8 cellular contexts compared by ENCODE assay signal in the genomic region with DNA sequence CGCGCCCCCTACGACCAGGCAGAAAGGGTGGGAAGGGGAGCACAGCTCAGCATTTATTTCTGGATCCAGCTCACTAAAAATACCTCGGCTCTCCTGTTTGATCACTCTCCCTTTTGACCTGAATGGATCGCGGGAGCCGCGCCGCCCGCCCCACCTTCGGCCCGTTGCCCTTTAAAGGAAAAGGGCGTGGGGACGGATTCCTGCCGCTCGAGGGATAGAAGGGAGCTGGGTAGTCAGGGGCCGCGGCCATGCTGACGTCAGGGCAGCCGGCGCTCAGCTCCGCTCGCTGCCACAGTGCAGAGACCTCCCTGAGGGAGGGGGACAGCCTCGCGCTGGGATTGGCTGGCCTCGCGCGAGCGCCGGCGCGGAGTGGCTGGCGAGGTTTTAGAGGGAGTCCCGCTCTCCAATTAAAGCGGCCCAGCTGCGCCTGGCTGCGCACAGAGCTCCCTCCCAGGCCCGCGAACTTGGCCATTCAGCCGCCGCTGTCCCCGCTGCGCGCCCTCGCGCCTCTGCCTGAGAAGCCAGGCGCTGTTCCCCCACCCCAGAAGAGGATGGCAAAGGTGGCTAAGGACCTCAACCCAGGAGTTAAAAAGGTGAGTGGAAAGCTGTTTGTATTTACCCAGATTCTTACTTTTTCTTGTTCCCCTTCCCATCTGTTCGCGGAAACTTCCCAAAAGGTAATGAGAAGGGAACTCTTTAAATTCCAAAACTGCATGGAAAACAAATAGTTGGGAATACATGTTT. TPM values are rescaled to one million over a fixed set of nuclear protein-coding genes. Genes with fewer than 3 reads are reported as not detected.
DNase-seq lines count a peak whose midpoint lies in the region; TF ChIP-seq lines count a peak whose summit lies in the region.

A gene with protein sequence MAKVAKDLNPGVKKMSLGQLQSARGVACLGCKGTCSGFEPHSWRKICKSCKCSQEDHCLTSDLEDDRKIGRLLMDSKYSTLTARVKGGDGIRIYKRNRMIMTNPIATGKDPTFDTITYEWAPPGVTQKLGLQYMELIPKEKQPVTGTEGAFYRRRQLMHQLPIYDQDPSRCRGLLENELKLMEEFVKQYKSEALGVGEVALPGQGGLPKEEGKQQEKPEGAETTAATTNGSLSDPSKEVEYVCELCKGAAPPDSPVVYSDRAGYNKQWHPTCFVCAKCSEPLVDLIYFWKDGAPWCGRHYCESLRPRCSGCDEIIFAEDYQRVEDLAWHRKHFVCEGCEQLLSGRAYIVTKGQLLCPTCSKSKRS (plus strand): TSS at position 436 of the 744 bp plus-strand sequence. CDS start 116 bp downstream, at position 552.

- peak within 1 kb of the TSS; percentile 25; the same call in 1 of the 2 replicates for H3K9ac ChIP-seq in SU-DHL-6 (ENCODE audit: low read length)

- peaks cover 56% of the 10 kb centered on the region for H3K4me1 ChIP-seq in osteoblast (ENCODE audit: insufficient read depth, low read length)

- H3K27ac Mint-ChIP-seq in glutamatergic neuron (ENCODE audit: unreplicated experiment): no peak within 1 kb of the TSS

- H3K4me3 ChIP-seq in SU-DHL-6 (ENCODE audit: insufficient read depth, low read length, poor library complexity, severe bottlenecking) (peak within 1 kb of the TSS; percentile 36), osteoblast (ENCODE audit: insufficient read depth, low read length) (peak within 1 kb of the TSS; percentile 75)

- no peaks in the 10 kb centered on the region for H3K9me3 Mint-ChIP-seq in glutamatergic neuron (ENCODE audit: unreplicated experiment)

- no peaks in the 10 kb centered on the region for H3K9me2 ChIP-seq in SU-DHL-6 (replicated peaks; ENCODE audit: insufficient read depth, low read length)

- H3K36me3 ChIP-seq in SU-DHL-6 (ENCODE audit: low read length) (no peaks in the 10 kb centered on the region), osteoblast (ENCODE audit: insufficient read depth, low read length) (peaks cover 28% of the 10 kb centered on the region)

- H3K4me3 Mint-ChIP-seq in glutamatergic neuron (ENCODE audit: unreplicated experiment): peak within 1 kb of the TSS; percentile 89

- H3K27ac ChIP-seq in SU-DHL-6 (ENCODE audit: low read depth, low read length): no peak within 1 kb of the TSS
- peak within 1 kb of the TSS; percentile 95 for H3K27ac ChIP-seq in osteoblast (ENCODE audit: low read depth, low read length)
- H3K27ac ChIP-seq in temporal lobe (ENCODE audit: low read depth, low read length): peak within 1 kb of the TSS; percentile 87

- H3K27me3 ChIP-seq in SU-DHL-6 (ENCODE audit: low read length) (no peaks in the 10 kb centered on the region), osteoblast (ENCODE audit: insufficient read depth, low read length) (no peaks in the 10 kb centered on the region)

- H4K20me1 ChIP-seq in SU-DHL-6 (ENCODE audit: low read depth, low read length) (no peaks in the 10 kb centered on the region), osteoblast (ENCODE audit: insufficient read depth, low read length) (peaks cover 4% of the 10 kb centered on the region)

- peaks cover 7% of the 10 kb centered on the region for H3K4me1 Mint-ChIP-seq in glutamatergic neuron (ENCODE audit: low read depth, unreplicated experiment)

- TF ChIP-seq CTCF in SU-DHL-6 (IDR thresholded peaks at IDR 0.05; ENCODE audit: insufficient read depth, low read length, poor library complexity, severe bottlenecking) (no peak), glutamatergic neuron (IDR thresholded peaks at IDR 0.05; ENCODE audit: partially characterized antibody, unreplicated experiment) (no peak), osteoblast (IDR thresholded peaks at IDR 0.05; ENCODE audit: extremely low read depth, low read depth, low read length) (no peak)

- DNase-seq in ELF-1 (ENCODE audit: low read depth, low spot score) (peak; percentile 99), H4 (ENCODE audit: low spot score) (peak; percentile 94), M059J (ENCODE audit: low read depth) (peak; percentile 94), glutamatergic neuron (peak; percentile 95), osteoblast (ENCODE audit: insufficient read length, low spot score, missing footprints) (peak; percentile 96)
- peak; percentile 44 for DNase-seq in activated naive CD8-positive, alpha-beta T cell treated with anti-CD3 and anti-CD28 coated beads, Interleukin-2, amount 50 U/mL, for 16 hours (ENCODE audit: low read depth, low spot score)

- H3K36me3 Mint-ChIP-seq in glutamatergic neuron (ENCODE audit: unreplicated experiment): no peaks in the 10 kb centered on the region

- no peaks in the 10 kb centered on the region for H3K79me2 ChIP-seq in SU-DHL-6 (ENCODE audit: insufficient read depth, low read length)
- peaks cover 22% of the 10 kb centered on the region for H3K79me2 ChIP-seq in osteoblast (ENCODE audit: insufficient read depth, low read length)

- H3K9me3 ChIP-seq in SU-DHL-6 (ENCODE audit: insufficient read depth, low read length) (no peaks in the 10 kb centered on the region), osteoblast (ENCODE audit: low read depth, low read length) (no peaks in the 10 kb centered on the region)

- H2AFZ ChIP-seq in SU-DHL-6 (ENCODE audit: low read depth, low read length, severe bottlenecking) (peak within 1 kb of the TSS; percentile 78), osteoblast (ENCODE audit: low read length) (peak within 1 kb of the TSS; percentile 57)

- no peaks in the 10 kb centered on the region for H3F3A ChIP-seq in SU-DHL-6 (ENCODE audit: insufficient read depth)

- peak within 1 kb of the TSS; percentile 49 for H3K4me2 ChIP-seq in SU-DHL-6 (ENCODE audit: low read depth, low read length, poor library complexity, severe bottlenecking)
- peak within 1 kb of the TSS; percentile 91 for H3K4me2 ChIP-seq in osteoblast (ENCODE audit: insufficient read depth, low read length)

- peaks cover 5% of the 10 kb centered on the region for H3K27me3 Mint-ChIP-seq in glutamatergic neuron (ENCODE audit: unreplicated experiment)

RNA-seq across cellular contexts. Expression of the gene that starts here (rescaled TPM):
- 12.0 and 13.7 TPM in 2 replicates for total RNA-seq in H4 (2014; rRNA removed; shearing (Covaris generic))
- 10.0 and 18.1 TPM in 2 replicates for total RNA-seq in M059J (2014; rRNA removed; shearing (Covaris generic))
- total RNA-seq in glutamatergic neuron (ENCODE audit: unreplicated experiment): 1.3 TPM
- total RNA-seq in osteoblast: 213 and 294 TPM in 2 replicates
- 1.2 TPM for total RNA-seq in temporal lobe

Comparison
In these comparisons a context has a peak if more than half of its experiments do, and no peak if none do; other contexts are left out.
1. RNA of the gene that starts here (total RNA-seq): 213 to 294 TPM in osteoblast; 10.0 to 18.1 TPM in M059J, 12.0 to 13.7 TPM in H4, 1.3 TPM in glutamatergic neuron (single experiment) and 1.2 TPM in temporal lobe (single experiment); every median in the first group is over 10 times any median in the second.
2. DNase-seq: peak in every context shown above with its lines; median percentile 99 in ELF-1; 96 in osteoblast; 95 in glutamatergic neuron; 94 in H4; 94 in M059J; 44 in activated naive CD8-positive, alpha-beta T cell treated with anti-CD3 and anti-CD28 coated beads, Interleukin-2, amount 50 U/mL, for 16 hours.